19 cellular contexts compared by ENCODE assay signal in genomic region chr12:66779466-66779865, GRCh38.
"Had no signal": no experiment of that assay in that cellular context is flagged by ENCODE, and none has a peak within 500 bp of the region (broad histone marks: within the 10 kb centered on the region; RNA-seq: fewer than 3 reads in every experiment).

No MANE protein-coding gene starts in this region.

- H3K27me3 ChIP-seq: Peyer's patch had no signal

- H3K9me2 ChIP-seq: SK-N-SH had no signal

- H3K36me3 ChIP-seq: MG63, Peyer's patch had no signal

- H3K4me1 ChIP-seq: Peyer's patch had no signal

- H3K27me3 Mint-ChIP-seq: T-cell had no signal

- H3K9me3 Mint-ChIP-seq: T-cell had no signal

- H3K27ac Mint-ChIP-seq: T-cell had no signal

- H3K9ac ChIP-seq: SK-N-SH had no signal

- H3K27ac ChIP-seq: Peyer's patch had no signal

- DNase-seq: KBM-7, MG63, NCI-H1092, NCI-H1105 treated with DMSO at 0.1 percent for 48 hours, NCI-H1417 treated with DMSO at 0.1 percent for 48 hours, NCI-H146, NCI-H1694 treated with DMSO at 0.1 percent for 48 hours, NCI-H1930, NCI-H2081, NCI-H2107, NCI-H2227 treated with DMSO at 0.1 percent for 48 hours, NCI-H524, NCI-H526 treated with DMSO at 0.1 percent for 48 hours, NCI-H748 treated with DMSO at 0.1 percent for 48 hours, Peyer's patch, SHP77 treated with DMSO at 0.1 percent for 48 hours, SK-N-SH, SW 1271, T-cell had no signal

- H3K9me3 ChIP-seq: MG63, Peyer's patch, SK-N-SH had no signal

- H3K4me2 ChIP-seq: SK-N-SH had no signal

- H3K4me3 Mint-ChIP-seq: T-cell had no signal

- H3K4me3 ChIP-seq: MG63, Peyer's patch had no signal

- H3K36me3 Mint-ChIP-seq: T-cell had no signal
